In genomic region chr21:42671778-42672593, GRCh38 we compare ENCODE assay signal across 13 cellular contexts. TPM values are rescaled to one million over a fixed set of nuclear protein-coding genes. Genes with fewer than 3 reads are reported as not detected.
DNase-seq lines count a peak whose midpoint lies in the region; ATAC-seq and TF ChIP-seq lines count a peak whose summit lies in the region.
"Had no signal": no experiment of that assay in that cellular context is flagged by ENCODE, and none has a peak within 500 bp of the region (broad histone marks: within the 10 kb centered on the region; RNA-seq: fewer than 3 reads in every experiment).

No MANE protein-coding gene starts in this region.

- no peak for ATAC-seq in HG03571 (IDR thresholded peaks at IDR 0.05; ENCODE audit: unreplicated experiment)

- no peak overlapping the region for H3K27ac ChIP-seq in neural cell (ENCODE audit: low read length)
- H3K27ac ChIP-seq: brain microvascular endothelial cell, suprapubic skin had no signal

- H3K36me3 ChIP-seq in neural cell (ENCODE audit: insufficient read depth, low read length): no peaks in the 10 kb centered on the region
- H3K36me3 ChIP-seq: brain microvascular endothelial cell, suprapubic skin had no signal

- TF ChIP-seq EP300 in neural cell (conservative IDR thresholded peaks at IDR 0.05; ENCODE audit: poor library complexity, severe bottlenecking): no peak

- H3F3A ChIP-seq in neural cell (ENCODE audit: insufficient read depth, low read length, poor library complexity, severe bottlenecking): no peaks in the 10 kb centered on the region

- H3K4me2 ChIP-seq in neural cell (ENCODE audit: low read length): no peak overlapping the region

- H3K79me2 ChIP-seq in neural cell (replicated peaks; ENCODE audit: insufficient read depth, low read length): peaks cover 16% of the 10 kb centered on the region

- H2AFZ ChIP-seq in neural cell (ENCODE audit: low read depth, low read length): no peak overlapping the region

- no peaks in the 10 kb centered on the region for H4K20me1 ChIP-seq in neural cell (ENCODE audit: insufficient read depth)

- DNase-seq in Daoy (ENCODE audit: low read depth) (peak; percentile 91), NCI-H1105 treated with DMSO at 0.1 percent for 48 hours (lab: John Stamatoyannopoulos, UW) (peak; percentile 70), amniotic epithelial cell (ENCODE audit: low read depth) (peak; percentile 25), KG1 (lab: John Stamatoyannopoulos, UW) (no peak), AG20443 (ENCODE audit: low spot score) (no peak), DMS79 treated with DMSO at 0.1 percent for 48 hours (lab: John Stamatoyannopoulos, UW) (no peak)
- DNase-seq: NCI-H526 treated with DMSO at 0.1 percent for 48 hours; posterior cingulate gyrus; stimulated activated CD4-positive, alpha-beta T cell treated with anti-CD3 and anti-CD28 coated beads, Interleukin-4, amount 100 ng/mL, for 4 hours had no signal

- no peak for TF ChIP-seq RAD21 in neural cell (conservative IDR thresholded peaks at IDR 0.05)

- no peaks in the 10 kb centered on the region for H3K27me3 ChIP-seq in neural cell (ENCODE audit: insufficient read depth, low read depth, low read length)
- H3K27me3 ChIP-seq: suprapubic skin had no signal

- no peaks in the 10 kb centered on the region for H3K9me3 ChIP-seq in neural cell (ENCODE audit: low read length)
- H3K9me3 ChIP-seq: suprapubic skin had no signal

- H3K4me3 ChIP-seq in neural cell (ENCODE audit: low read length): no peak overlapping the region
- H3K4me3 ChIP-seq: suprapubic skin had no signal

- TF ChIP-seq CTCF in neural cell (IDR thresholded peaks at IDR 0.05; ENCODE audit: poor library complexity, severe bottlenecking): no peak

- peak overlapping the region; percentile 27 for H3K9ac ChIP-seq in neural cell (ENCODE audit: low read length)

- no peaks in the 10 kb centered on the region for H3K9me2 ChIP-seq in neural cell (ENCODE audit: insufficient read depth, low read length)

TF ChIP-seq in neural cell, 6 proteins besides CTCF, POLR2A, EP300 and RAD21:
- no peak for TF ChIP-seq MXI1 (conservative IDR thresholded peaks at IDR 0.05; ENCODE audit: poor library complexity, severe bottlenecking)
- no peak for TF ChIP-seq SMC3 (conservative IDR thresholded peaks at IDR 0.05; ENCODE audit: poor library complexity)
- TF ChIP-seq POLR2AphosphoS5 (IDR thresholded peaks at IDR 0.05): no peak

RNA-seq across cellular contexts. Expression of gene PDE9A, which starts 18.6 kb away (rescaled TPM):
- 0.17 TPM in 1 of 2 replicates, not detected in the other for total RNA-seq in Daoy (2014; rRNA removed; shearing (Covaris generic))
- 29.5 and 32.2 TPM in 2 replicates for polyA plus RNA-seq in neural cell
- polyA minus RNA-seq in neural cell: 24.8 and 28.6 TPM in 2 replicates

Comparison
In these comparisons a context has a peak if more than half of its experiments do, and no peak if none do; other contexts are left out.
1. DNase-seq: peak in Daoy (single experiment), NCI-H1105 treated with DMSO at 0.1 percent for 48 hours (single experiment) and amniotic epithelial cell (single experiment); none in KG1 (single experiment), AG20443 (single experiment) and DMS79 treated with DMSO at 0.1 percent for 48 hours (single experiment).